Comparison of ENCODE assay signal across 1 cellular context in the genomic region with DNA sequence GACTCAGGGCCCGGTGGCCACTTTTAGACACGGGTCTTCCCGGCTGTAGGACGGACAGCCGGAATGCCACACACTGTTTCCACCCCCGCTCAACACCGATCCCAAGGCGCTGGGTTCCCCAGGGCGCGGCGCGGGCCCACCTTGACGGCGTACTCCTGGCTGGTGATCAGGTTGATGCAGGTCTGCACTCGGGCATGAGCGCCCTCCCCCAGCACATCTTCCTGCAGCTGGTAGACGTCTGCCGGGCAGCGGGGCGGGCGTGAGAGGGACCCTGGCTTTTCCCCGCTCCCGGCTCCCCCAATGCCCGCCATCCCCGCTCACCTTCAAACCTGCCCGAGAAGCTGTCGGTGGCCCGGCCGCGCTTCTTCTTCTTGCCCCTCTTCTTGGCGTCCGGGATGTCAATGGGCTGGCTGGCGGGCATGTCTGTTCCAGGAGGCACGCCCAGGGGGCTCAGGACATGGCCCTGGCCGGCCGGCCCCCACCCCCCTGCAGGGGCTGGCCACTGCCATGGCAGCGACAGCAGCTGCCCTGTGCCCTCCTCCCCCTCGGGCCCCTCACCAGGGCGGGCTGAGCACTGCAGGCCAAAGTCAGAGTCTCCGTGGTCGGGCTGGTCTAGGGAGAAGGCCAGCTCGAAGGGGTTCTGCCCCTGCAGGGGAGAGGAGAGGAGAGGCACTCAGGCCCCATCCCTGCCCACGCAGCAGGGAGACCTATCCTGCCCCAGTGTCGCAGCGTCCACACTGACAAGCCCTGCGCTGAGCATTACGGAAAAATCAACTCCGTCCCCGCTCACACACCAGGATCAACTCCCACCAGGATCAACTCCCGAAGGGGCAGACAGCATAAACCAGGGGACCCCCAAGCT.
TF ChIP-seq lines count a peak whose summit lies in the region.

No MANE protein-coding gene starts in this region.

TF ChIP-seq in GM12878, 131 proteins besides CTCF, POLR2A, EP300 and RAD21:
- TF ChIP-seq SIX5 (IDR thresholded peaks at IDR 0.05; ENCODE audit: low read depth, low read length, severe bottlenecking) (no peak), MYC (IDR thresholded peaks at IDR 0.05; ENCODE audit: insufficient read depth, insufficient read length, insufficient replicate concordance, low read length, severe bottlenecking) (no peak), PML (IDR thresholded peaks at IDR 0.05; ENCODE audit: low read length) (no peak), YBX1 (IDR thresholded peaks at IDR 0.05) (no peak), NBN (IDR thresholded peaks at IDR 0.05) (no peak), TCF3 (IDR thresholded peaks at IDR 0.05; ENCODE audit: borderline replicate concordance, insufficient read depth, low read depth, low read length) (no peak), HCFC1 (IDR thresholded peaks at IDR 0.05; ENCODE audit: low read length) (no peak), WRNIP1 (IDR thresholded peaks at IDR 0.05; ENCODE audit: borderline replicate concordance, low read depth, low read length) (no peak), POLR2AphosphoS2 (IDR thresholded peaks at IDR 0.05; ENCODE audit: low read depth, low read length) (peak; percentile 38; the same call in 1 of the 2 replicates), BRCA1 (IDR thresholded peaks at IDR 0.05; ENCODE audit: low read depth, low read length) (no peak), RAD51 (IDR thresholded peaks at IDR 0.05) (no peak), BMI1 (IDR thresholded peaks at IDR 0.05; ENCODE audit: borderline replicate concordance) (no peak), BHLHE40 (IDR thresholded peaks at IDR 0.05; ENCODE audit: borderline replicate concordance in 1 of 2, low read depth in 2 of 2, low read length in 1 of 2) (no peak), SMC3 (IDR thresholded peaks at IDR 0.05; ENCODE audit: borderline replicate concordance, low read length) (no peak), DPF2 (IDR thresholded peaks at IDR 0.05) (no peak), SMAD1 (IDR thresholded peaks at IDR 0.05; ENCODE audit: low read depth, partially characterized antibody) (no peak), TBL1XR1 (IDR thresholded peaks at IDR 0.05; ENCODE audit: low read depth, low read length) (no peak), BACH1 (IDR thresholded peaks at IDR 0.05; ENCODE audit: borderline replicate concordance) (peak; percentile 27; the same call in 1 of the 2 replicates), KDM1A (IDR thresholded peaks at IDR 0.05; ENCODE audit: borderline replicate concordance) (no peak)
- TF ChIP-seq, protein P1, sequence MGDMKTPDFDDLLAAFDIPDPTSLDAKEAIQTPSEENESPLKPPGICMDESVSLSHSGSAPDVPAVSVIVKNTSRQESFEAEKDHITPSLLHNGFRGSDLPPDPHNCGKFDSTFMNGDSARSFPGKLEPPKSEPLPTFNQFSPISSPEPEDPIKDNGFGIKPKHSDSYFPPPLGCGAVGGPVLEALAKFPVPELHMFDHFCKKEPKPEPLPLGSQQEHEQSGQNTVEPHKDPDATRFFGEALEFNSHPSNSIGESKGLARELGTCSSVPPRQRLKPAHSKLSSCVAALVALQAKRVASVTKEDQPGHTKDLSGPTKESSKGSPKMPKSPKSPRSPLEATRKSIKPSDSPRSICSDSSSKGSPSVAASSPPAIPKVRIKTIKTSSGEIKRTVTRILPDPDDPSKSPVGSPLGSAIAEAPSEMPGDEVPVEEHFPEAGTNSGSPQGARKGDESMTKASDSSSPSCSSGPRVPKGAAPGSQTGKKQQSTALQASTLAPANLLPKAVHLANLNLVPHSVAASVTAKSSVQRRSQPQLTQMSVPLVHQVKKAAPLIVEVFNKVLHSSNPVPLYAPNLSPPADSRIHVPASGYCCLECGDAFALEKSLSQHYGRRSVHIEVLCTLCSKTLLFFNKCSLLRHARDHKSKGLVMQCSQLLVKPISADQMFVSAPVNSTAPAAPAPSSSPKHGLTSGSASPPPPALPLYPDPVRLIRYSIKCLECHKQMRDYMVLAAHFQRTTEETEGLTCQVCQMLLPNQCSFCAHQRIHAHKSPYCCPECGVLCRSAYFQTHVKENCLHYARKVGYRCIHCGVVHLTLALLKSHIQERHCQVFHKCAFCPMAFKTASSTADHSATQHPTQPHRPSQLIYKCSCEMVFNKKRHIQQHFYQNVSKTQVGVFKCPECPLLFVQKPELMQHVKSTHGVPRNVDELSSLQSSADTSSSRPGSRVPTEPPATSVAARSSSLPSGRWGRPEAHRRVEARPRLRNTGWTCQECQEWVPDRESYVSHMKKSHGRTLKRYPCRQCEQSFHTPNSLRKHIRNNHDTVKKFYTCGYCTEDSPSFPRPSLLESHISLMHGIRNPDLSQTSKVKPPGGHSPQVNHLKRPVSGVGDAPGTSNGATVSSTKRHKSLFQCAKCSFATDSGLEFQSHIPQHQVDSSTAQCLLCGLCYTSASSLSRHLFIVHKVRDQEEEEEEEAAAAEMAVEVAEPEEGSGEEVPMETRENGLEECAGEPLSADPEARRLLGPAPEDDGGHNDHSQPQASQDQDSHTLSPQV (IDR thresholded peaks at IDR 0.05), result no peak
- TF ChIP-seq, protein P2, sequence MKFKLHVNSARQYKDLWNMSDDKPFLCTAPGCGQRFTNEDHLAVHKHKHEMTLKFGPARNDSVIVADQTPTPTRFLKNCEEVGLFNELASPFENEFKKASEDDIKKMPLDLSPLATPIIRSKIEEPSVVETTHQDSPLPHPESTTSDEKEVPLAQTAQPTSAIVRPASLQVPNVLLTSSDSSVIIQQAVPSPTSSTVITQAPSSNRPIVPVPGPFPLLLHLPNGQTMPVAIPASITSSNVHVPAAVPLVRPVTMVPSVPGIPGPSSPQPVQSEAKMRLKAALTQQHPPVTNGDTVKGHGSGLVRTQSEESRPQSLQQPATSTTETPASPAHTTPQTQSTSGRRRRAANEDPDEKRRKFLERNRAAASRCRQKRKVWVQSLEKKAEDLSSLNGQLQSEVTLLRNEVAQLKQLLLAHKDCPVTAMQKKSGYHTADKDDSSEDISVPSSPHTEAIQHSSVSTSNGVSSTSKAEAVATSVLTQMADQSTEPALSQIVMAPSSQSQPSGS (IDR thresholded peaks at IDR 0.05; ENCODE audit: low read length), result no peak
- TF ChIP-seq, protein P3, sequence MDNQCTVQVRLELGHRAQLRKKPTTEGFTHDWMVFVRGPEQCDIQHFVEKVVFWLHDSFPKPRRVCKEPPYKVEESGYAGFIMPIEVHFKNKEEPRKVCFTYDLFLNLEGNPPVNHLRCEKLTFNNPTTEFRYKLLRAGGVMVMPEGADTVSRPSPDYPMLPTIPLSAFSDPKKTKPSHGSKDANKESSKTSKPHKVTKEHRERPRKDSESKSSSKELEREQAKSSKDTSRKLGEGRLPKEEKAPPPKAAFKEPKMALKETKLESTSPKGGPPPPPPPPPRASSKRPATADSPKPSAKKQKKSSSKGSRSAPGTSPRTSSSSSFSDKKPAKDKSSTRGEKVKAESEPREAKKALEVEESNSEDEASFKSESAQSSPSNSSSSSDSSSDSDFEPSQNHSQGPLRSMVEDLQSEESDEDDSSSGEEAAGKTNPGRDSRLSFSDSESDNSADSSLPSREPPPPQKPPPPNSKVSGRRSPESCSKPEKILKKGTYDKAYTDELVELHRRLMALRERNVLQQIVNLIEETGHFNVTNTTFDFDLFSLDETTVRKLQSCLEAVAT (IDR thresholded peaks at IDR 0.05), result 0 out of 2 replicates have a peak, but pooled peaks have one; percentile 25
